Comparison of ENCODE assay signal across 8 cellular contexts in the genomic region with DNA sequence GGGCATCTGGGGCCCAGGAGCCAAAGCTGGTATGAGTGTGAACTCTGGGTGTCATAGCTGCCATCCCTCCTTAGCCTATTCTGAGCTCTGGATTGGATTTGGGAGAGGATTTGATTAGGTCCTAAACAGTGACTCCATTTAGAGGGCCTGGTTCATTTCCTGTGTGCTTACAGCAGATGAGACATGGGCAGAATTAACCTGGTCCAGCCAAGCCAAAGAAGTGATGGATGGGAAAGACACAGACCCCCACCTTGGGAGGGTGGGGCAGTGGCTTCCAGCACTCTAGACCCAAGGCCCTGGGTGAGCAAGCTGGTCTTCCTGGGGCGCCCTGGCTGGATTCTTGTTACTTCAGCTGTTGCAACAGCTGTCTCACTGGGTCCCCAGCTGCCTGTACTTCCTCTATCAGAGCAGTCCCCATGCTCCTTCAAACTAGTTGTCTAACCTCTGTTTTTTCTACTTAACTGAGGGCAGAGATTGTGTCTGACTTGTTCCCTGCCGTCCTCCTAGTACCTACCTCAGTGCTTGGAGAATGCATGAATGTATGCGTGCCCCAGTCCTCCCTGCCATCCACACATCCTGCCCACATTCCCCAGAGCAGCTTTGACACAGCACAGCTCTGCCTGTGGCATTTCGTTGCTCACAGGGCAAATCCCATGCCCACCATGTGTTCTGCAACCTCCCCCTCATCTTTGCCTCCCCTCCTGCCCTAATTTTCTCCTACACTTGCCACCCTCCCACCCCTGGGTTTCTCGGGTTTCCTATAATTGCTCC.
DNase-seq lines count a peak whose midpoint lies in the region; ATAC-seq and TF ChIP-seq lines count a peak whose summit lies in the region.

No MANE protein-coding gene starts in this region.

- H3K27ac Mint-ChIP-seq in stimulated activated naive CD8-positive, alpha-beta T cell treated with anti-CD3 and anti-CD28 coated beads, Interleukin-15, Interleukin-2, amounts not matched to agents 100 ng/mL and 50 ng/mL, for 24 hours: peak overlapping the region; percentile 91

- H3K27me3 ChIP-seq in GM06990 (replicated peaks; ENCODE audit: control insufficient read depth, insufficient read depth, low read length): no peaks in the 10 kb centered on the region
- no peaks in the 10 kb centered on the region for H3K27me3 ChIP-seq in HAP-1 (ENCODE audit: low read depth)

- H3K4me1 ChIP-seq in HAP-1: no peaks in the 10 kb centered on the region

- DNase-seq in GM06990 (ENCODE audit: extremely low read depth, insufficient read length) (no peak), NAMALWA (ENCODE audit: low spot score) (peak; percentile 88), left ventricle myocardium superior (peak; percentile 69), HAP-1 (ENCODE audit: low spot score in 2 of 2) (no peak)
- DNase-seq in activated CD8-positive, alpha-beta memory T cell treated with anti-CD3 and anti-CD28 coated beads, Interleukin-2, amount 50 U/mL, for 48 hours: peak; percentile 71

- H3K4me1 Mint-ChIP-seq in stimulated activated naive CD8-positive, alpha-beta T cell treated with anti-CD3 and anti-CD28 coated beads, Interleukin-15, Interleukin-2, amounts not matched to agents 100 ng/mL and 50 ng/mL, for 24 hours (ENCODE audit: low read depth): peaks cover 84% of the 10 kb centered on the region

- H3K9me3 ChIP-seq in HAP-1: no peaks in the 10 kb centered on the region

- ATAC-seq in GM21825 (IDR thresholded peaks at IDR 0.05; ENCODE audit: unreplicated experiment) (peak; percentile 18), left ventricle myocardium superior (peak; percentile 25), HG03469 (IDR thresholded peaks at IDR 0.05; ENCODE audit: unreplicated experiment) (no peak)

- peaks cover 25% of the 10 kb centered on the region for H3K36me3 Mint-ChIP-seq in stimulated activated naive CD8-positive, alpha-beta T cell treated with anti-CD3 and anti-CD28 coated beads, Interleukin-15, Interleukin-2, amounts not matched to agents 100 ng/mL and 50 ng/mL, for 24 hours (ENCODE audit: low read depth)

- peak overlapping the region; percentile 86 for H3K4me3 Mint-ChIP-seq in stimulated activated naive CD8-positive, alpha-beta T cell treated with anti-CD3 and anti-CD28 coated beads, Interleukin-15, Interleukin-2, amounts not matched to agents 100 ng/mL and 50 ng/mL, for 24 hours

- no peak for TF ChIP-seq CTCF in GM06990 (IDR thresholded peaks at IDR 0.05; ENCODE audit: insufficient read depth, low read length, poor library complexity, severe bottlenecking)

- H3K27me3 Mint-ChIP-seq in stimulated activated naive CD8-positive, alpha-beta T cell treated with anti-CD3 and anti-CD28 coated beads, Interleukin-15, Interleukin-2, amounts not matched to agents 100 ng/mL and 50 ng/mL, for 24 hours: no peaks in the 10 kb centered on the region

- H3K36me3 ChIP-seq in GM06990 (ENCODE audit: control insufficient read depth, insufficient read depth, low read length) (peaks cover 10% of the 10 kb centered on the region), HAP-1 (replicated peaks) (no peaks in the 10 kb centered on the region)

- in situ Hi-C loops in HAP-1 (cut with MboI; ENCODE audit: low sequenced_read_pairs): loop anchor here (10.0 kb wide), 1 partner anchor 305 kb away; a partner anchor contains a TSS

- no peaks in the 10 kb centered on the region for H3K9me3 Mint-ChIP-seq in stimulated activated naive CD8-positive, alpha-beta T cell treated with anti-CD3 and anti-CD28 coated beads, Interleukin-15, Interleukin-2, amounts not matched to agents 100 ng/mL and 50 ng/mL, for 24 hours

- intact Hi-C loops in left ventricle myocardium superior (cut with micrococcal nuclease): loop anchor here (10.0 kb wide), 1 partner anchor 55 kb away; no protein-coding TSS in a partner anchor

- H3K4me3 ChIP-seq in GM06990 (replicated peaks; ENCODE audit: low read depth, low read length) (peak overlapping the region; percentile 2; the same call in 1 of the 2 replicates), HAP-1 (no peak overlapping the region)

Comparison
In these comparisons a context has a peak if more than half of its experiments do, and no peak if none do; other contexts are left out.
1. DNase-seq: peak in NAMALWA (single experiment), activated CD8-positive, alpha-beta memory T cell treated with anti-CD3 and anti-CD28 coated beads, Interleukin-2, amount 50 U/mL, for 48 hours (single experiment) and left ventricle myocardium superior (single experiment); none in GM06990 (single experiment) and HAP-1 (0 of 2).